Comparison of ENCODE assay signal across 18 cellular contexts in the genomic region with DNA sequence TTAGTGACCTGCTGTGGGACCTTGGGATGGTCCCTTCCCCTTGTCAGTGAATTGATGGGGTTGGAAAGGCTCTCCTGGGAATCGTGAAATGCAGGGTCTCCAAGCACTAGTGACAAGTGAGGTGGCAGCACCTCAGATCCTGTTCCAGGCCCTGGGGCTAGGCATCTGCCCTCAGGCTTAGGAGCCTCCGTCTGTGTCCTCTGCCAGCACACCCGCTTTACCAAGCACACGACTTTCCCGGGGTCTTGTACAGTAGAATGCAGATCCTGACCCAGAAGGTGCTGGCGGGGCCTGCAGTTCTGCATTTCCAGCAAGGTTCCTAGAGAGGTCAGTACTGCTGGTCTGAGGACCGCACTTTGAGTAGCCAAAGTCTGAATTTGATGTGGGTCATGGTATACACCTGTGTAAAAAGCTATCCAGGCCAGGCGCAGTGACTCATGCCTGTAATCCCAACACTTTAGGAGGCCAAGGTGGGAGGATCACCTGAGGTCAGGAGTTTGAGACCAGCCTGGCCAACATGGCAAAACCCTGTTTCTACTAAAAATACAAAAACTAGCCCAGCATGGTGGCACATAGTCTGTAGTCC. TPM values are rescaled to one million over a fixed set of nuclear protein-coding genes. Genes with fewer than 3 reads are reported as not detected.
"Had no signal": no experiment of that assay in that cellular context is flagged by ENCODE, and none has a peak within 500 bp of the region (broad histone marks: within the 10 kb centered on the region; RNA-seq: fewer than 3 reads in every experiment).

No MANE protein-coding gene starts in this region.

- DNase-seq: activated CD4-positive, alpha-beta T cell treated with anti-CD3 and anti-CD28 coated beads, Interleukin-2, amount 50 U/mL, for 1 hour; activated gamma-delta T cell treated with Interleukin-2 at 50 U/mL for 16 hours; activated T-cell treated with anti-CD3 and anti-CD28 coated beads, Interleukin-2, amount 50 U/mL, for 48 hours; esophagus squamous epithelium; foreskin fibroblast; islet precursor cell; left lung; pancreas; stimulated activated CD4-positive, alpha-beta T cell treated with anti-CD3 and anti-CD28 coated beads, Interleukin-15, amount 100 ng/mL, for 24 hours; stimulated activated CD4-positive, alpha-beta T cell treated with anti-CD3 and anti-CD28 coated beads, Interleukin-4, amount 100 ng/mL, for 24 hours; stimulated activated naive CD8-positive, alpha-beta T cell treated with anti-CD3 and anti-CD28 coated beads, Interleukin-15, amount 100 ng/mL, for 72 hours; testis had no signal

- H3K4me1 ChIP-seq: ascending aorta had no signal

- H3K27me3 ChIP-seq: ascending aorta, esophagus squamous epithelium, left lung, pancreas, testis had no signal

- H3K9me3 Mint-ChIP-seq: neural crest cell; stimulated activated naive CD8-positive, alpha-beta T cell treated with anti-CD3 and anti-CD28 coated beads, Interleukin-15, amount 100 ng/mL, for 72 hours had no signal

- ATAC-seq: left lung; pancreas; stimulated activated naive CD8-positive, alpha-beta T cell treated with anti-CD3 and anti-CD28 coated beads, Interleukin-15, amount 100 ng/mL, for 72 hours had no signal

- H3K27ac ChIP-seq: ascending aorta, esophagus squamous epithelium, left lung, pancreas had no signal

- H3K36me3 ChIP-seq: ascending aorta, esophagus squamous epithelium, left lung, pancreas had no signal

- H3K27me3 Mint-ChIP-seq: stimulated activated naive CD8-positive, alpha-beta T cell treated with anti-CD3 and anti-CD28 coated beads, Interleukin-15, amount 100 ng/mL, for 72 hours had no signal

- H3K9me3 ChIP-seq: ascending aorta, esophagus squamous epithelium, left lung, pancreas, testis had no signal

- H3K4me3 ChIP-seq: ascending aorta, esophagus squamous epithelium, left lung, pancreas, testis had no signal

- H3K4me3 Mint-ChIP-seq: neural crest cell; stimulated activated naive CD8-positive, alpha-beta T cell treated with anti-CD3 and anti-CD28 coated beads, Interleukin-15, amount 100 ng/mL, for 72 hours had no signal

RNA-seq across cellular contexts. Expression of a gene that starts 30.9 kb away (rescaled TPM):
- total RNA-seq: ascending aorta had no signal

RNA-seq across cellular contexts. Expression of a gene that starts 33.3 kb away (rescaled TPM):
- total RNA-seq: ascending aorta; esophagus squamous epithelium; left lung; neural crest cell; pancreas; renal cortical epithelial cell; skeletal muscle tissue; T-helper 2 cell treated with Interferon-gamma antibody and Interleukin-4, amounts not matched to agents 100 ng/mL and 5 ng/mL, for 36 hours; urinary bladder had no signal
- polyA plus RNA-seq: pancreas, urinary bladder had no signal

RNA-seq across cellular contexts. Expression of a gene that starts 38.1 kb away (rescaled TPM):
- total RNA-seq: ascending aorta; esophagus squamous epithelium; left lung; neural crest cell; pancreas; renal cortical epithelial cell; skeletal muscle tissue; T-helper 2 cell treated with Interferon-gamma antibody and Interleukin-4, amounts not matched to agents 100 ng/mL and 5 ng/mL, for 36 hours; urinary bladder had no signal
- polyA plus RNA-seq: pancreas, urinary bladder had no signal

RNA-seq across cellular contexts. Expression of a gene that starts 41.0 kb away (rescaled TPM):
- total RNA-seq: ascending aorta; esophagus squamous epithelium; left lung; neural crest cell; pancreas; renal cortical epithelial cell; skeletal muscle tissue; T-helper 2 cell treated with Interferon-gamma antibody and Interleukin-4, amounts not matched to agents 100 ng/mL and 5 ng/mL, for 36 hours; urinary bladder had no signal
- polyA plus RNA-seq: pancreas, urinary bladder had no signal

RNA-seq across cellular contexts. Expression of a gene that starts 45.3 kb away (rescaled TPM):
- total RNA-seq: ascending aorta; esophagus squamous epithelium; left lung; neural crest cell; pancreas; renal cortical epithelial cell; skeletal muscle tissue; T-helper 2 cell treated with Interferon-gamma antibody and Interleukin-4, amounts not matched to agents 100 ng/mL and 5 ng/mL, for 36 hours; urinary bladder had no signal
- polyA plus RNA-seq: pancreas, urinary bladder had no signal
